1 cellular context compared by ENCODE assay signal in the genomic region with DNA sequence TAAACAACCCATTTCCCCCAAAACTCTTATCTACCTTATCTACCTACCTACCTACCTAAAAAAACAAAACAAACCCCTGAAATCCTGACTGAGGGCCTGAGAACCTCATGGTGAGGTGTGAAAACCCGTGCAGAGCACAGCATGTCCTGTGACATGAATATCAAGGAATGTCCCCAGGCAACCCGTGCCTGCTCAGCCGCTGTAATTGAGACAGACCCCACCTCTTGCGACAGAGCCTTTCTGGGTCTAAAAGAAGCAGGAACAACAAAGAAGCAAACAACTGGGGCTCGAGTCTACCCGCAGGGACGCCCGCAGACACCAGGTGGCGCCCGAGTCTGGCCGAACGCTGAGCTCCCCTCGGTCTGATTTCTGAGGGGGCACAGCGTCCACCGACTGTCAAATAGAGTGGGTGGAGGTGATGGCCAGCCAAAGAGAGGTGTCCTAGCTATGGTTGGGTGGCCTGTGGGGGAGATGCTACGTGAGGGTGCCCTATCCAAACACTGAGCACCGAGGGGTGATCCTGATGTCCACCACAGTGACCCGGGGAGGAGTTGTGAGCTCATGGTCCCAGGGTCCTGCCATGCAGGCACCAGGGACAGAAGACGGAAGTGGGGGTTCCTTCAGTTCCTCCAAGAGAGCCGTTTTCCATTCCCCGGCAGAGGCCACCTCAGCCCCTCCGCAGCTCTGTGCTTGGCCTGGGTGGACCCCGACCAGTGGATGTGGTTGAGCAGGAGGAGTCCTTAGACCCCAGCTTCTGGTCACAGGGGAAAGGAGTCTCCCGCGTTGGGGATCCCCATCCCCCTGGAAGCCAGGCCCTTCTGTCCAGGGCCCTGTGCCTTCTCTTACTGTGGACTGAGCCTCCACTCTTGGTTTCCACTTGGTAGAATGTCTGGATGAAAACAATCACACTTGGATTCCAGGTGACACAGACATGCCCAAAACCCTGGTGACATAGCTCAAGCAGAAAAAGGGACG.
A peak's percentile ranks its signal among the peaks of the same experiment; 100 is the strongest.
TF ChIP-seq lines count a peak whose summit lies in the region.

No MANE protein-coding gene starts in this region.

TF ChIP-seq in IMR-90, 13 proteins besides CTCF, POLR2A, EP300 and RAD21 (continued from another document):
- TF ChIP-seq, protein P1, sequence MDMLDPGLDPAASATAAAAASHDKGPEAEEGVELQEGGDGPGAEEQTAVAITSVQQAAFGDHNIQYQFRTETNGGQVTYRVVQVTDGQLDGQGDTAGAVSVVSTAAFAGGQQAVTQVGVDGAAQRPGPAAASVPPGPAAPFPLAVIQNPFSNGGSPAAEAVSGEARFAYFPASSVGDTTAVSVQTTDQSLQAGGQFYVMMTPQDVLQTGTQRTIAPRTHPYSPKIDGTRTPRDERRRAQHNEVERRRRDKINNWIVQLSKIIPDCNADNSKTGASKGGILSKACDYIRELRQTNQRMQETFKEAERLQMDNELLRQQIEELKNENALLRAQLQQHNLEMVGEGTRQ (IDR thresholded peaks at IDR 0.05; ENCODE audit: low read depth, low read length) = no peak
- TF ChIP-seq MXI1 (IDR thresholded peaks at IDR 0.05; ENCODE audit: borderline replicate concordance, low read depth, low read length) (no peak), CEBPB (IDR thresholded peaks at IDR 0.05; ENCODE audit: low read depth, low read length) (peak; percentile 84), RFX5 (IDR thresholded peaks at IDR 0.05; ENCODE audit: low read depth, low read length) (no peak), NFE2L2 (IDR thresholded peaks at IDR 0.05; ENCODE audit: low read depth, low read length) (no peak), SMC3 (IDR thresholded peaks at IDR 0.05; ENCODE audit: low read depth, low read length) (peak; percentile 87), BHLHE40 (IDR thresholded peaks at IDR 0.05; ENCODE audit: low read depth, low read length) (peak; percentile 67)
